16 cellular contexts compared by ENCODE assay signal in the genomic region with DNA sequence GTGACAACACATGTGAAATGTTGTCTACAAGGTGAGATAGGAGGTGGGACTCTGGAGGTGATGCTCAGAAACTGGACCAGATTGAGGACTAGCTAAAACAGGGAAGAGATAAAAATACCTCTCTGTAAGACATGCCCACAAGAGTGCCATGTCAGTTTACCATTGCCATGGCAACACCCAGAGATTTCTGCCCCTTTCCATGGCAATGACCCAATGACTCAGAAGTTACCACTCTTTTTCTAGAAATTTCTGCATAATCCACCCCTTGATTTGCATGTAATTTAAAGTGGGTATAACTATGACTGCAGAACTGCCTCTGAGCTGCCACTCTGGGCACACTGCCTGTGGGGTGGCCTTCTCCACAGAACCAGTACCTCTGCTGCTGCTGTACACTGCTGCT. TPM values are rescaled to one million over a fixed set of nuclear protein-coding genes. Genes with fewer than 3 reads are reported as not detected.
A peak's percentile ranks its signal among the peaks of the same experiment; 100 is the strongest.
DNase-seq lines count a peak whose midpoint lies in the region; ATAC-seq and TF ChIP-seq lines count a peak whose summit lies in the region.
"Had no signal": no experiment of that assay in that cellular context is flagged by ENCODE, and none has a peak within 500 bp of the region (broad histone marks: within the 10 kb centered on the region; RNA-seq: fewer than 3 reads in every experiment).

No MANE protein-coding gene starts in this region.

- TF ChIP-seq CTCF in OCI-LY7 (conservative IDR thresholded peaks at IDR 0.05; ENCODE audit: low read length) (no peak), body of pancreas (IDR thresholded peaks at IDR 0.05) (no peak), type B pancreatic cell (conservative IDR thresholded peaks at IDR 0.05) (no peak)

- H3K36me3 ChIP-seq in OCI-LY7 (ENCODE audit: insufficient read depth, low read length) (no peaks in the 10 kb centered on the region; the same call in 1 of the 2 replicates), body of pancreas (replicated peaks in 1 of 2; ENCODE audit: insufficient read depth in 1 of 2, low read depth in 2 of 2) (no peaks in the 10 kb centered on the region)
- H3K36me3 ChIP-seq: pancreas had no signal

- peak overlapping the region; percentile 67 for H3K4me2 ChIP-seq in OCI-LY7 (ENCODE audit: low read length)
- H3K4me2 ChIP-seq: SK-N-SH had no signal

- H3K9me3 ChIP-seq in OCI-LY7 (ENCODE audit: low read length) (no peaks in the 10 kb centered on the region), body of pancreas (no peaks in the 10 kb centered on the region)
- H3K9me3 ChIP-seq: pancreas, SK-N-SH had no signal

- peaks cover 2% of the 10 kb centered on the region for H3K36me3 Mint-ChIP-seq in activated naive CD8-positive, alpha-beta T cell
- H3K36me3 Mint-ChIP-seq in stimulated activated naive B cell treated with anti-CD40 and anti-IgM and Interleukin-4, amounts not matched to agents 10 μg/mL and 1 μg/mL and 100 μg/mL, for 72 hours: no peaks in the 10 kb centered on the region
- no peaks in the 10 kb centered on the region for H3K36me3 Mint-ChIP-seq in type B pancreatic cell

- TF ChIP-seq POLR2A in body of pancreas (IDR thresholded peaks at IDR 0.05): no peak

- POLR2A ChIA-PET in OCI-LY7 (lab: Charles Lee): interaction anchor here (0.6 to 3.2 kb wide), 9 partner anchors 8 to 228 kb away, joined by 3 to 14 read pairs (median 3); a partner anchor contains a TSS

- no peaks in the 10 kb centered on the region for H4K20me1 ChIP-seq in OCI-LY7 (ENCODE audit: insufficient read depth, low read length)

- H3K4me1 ChIP-seq in OCI-LY7 (ENCODE audit: insufficient read depth, low read length, poor library complexity, severe bottlenecking) (peaks cover 41% of the 10 kb centered on the region), body of pancreas (peaks cover 10% of the 10 kb centered on the region)

- no peaks in the 10 kb centered on the region for H3K9me3 Mint-ChIP-seq in activated naive CD8-positive, alpha-beta T cell (ENCODE audit: low read depth)
- peaks cover 0 to 3% of the 10 kb centered on the region in 2 donors for H3K9me3 Mint-ChIP-seq in stimulated activated naive B cell treated with anti-CD40 and anti-IgM and Interleukin-4, amounts not matched to agents 10 μg/mL and 1 μg/mL and 100 μg/mL, for 72 hours
- H3K9me3 Mint-ChIP-seq in type B pancreatic cell: no peaks in the 10 kb centered on the region
- H3K9me3 Mint-ChIP-seq: H9 had no signal

- no peaks in the 10 kb centered on the region for H3K27me3 ChIP-seq in body of pancreas
- H3K27me3 ChIP-seq: pancreas had no signal

- intact Hi-C loops in OCI-LY7 (cut with micrococcal nuclease; ENCODE audit: unreplicated experiment): loop anchor here (2.0 to 5.0 kb wide), 3 partner anchors 101 to 561 kb away; a partner anchor contains a TSS
- intact Hi-C loops in left cardiac atrium (cut with DNase I): no loop called here
- intact Hi-C loops in body of pancreas (cut with DNase I): no loop called here

- no TSS peak for BruUV-seq in OCI-LY7 (replicated peaks; lab: Mats Ljungman, UMichigan)

- peak overlapping the region; percentile 83 for H3K27ac ChIP-seq in OCI-LY7 (ENCODE audit: low read depth, low read length, poor library complexity, severe bottlenecking)
- no peak overlapping the region for H3K27ac ChIP-seq in body of pancreas
- H3K27ac ChIP-seq: pancreas had no signal

- no peaks in the 10 kb centered on the region for H3K27me3 Mint-ChIP-seq in activated naive CD8-positive, alpha-beta T cell
- H3K27me3 Mint-ChIP-seq in stimulated activated naive B cell treated with anti-CD40 and anti-IgM and Interleukin-4, amounts not matched to agents 10 μg/mL and 1 μg/mL and 100 μg/mL, for 72 hours: no peaks in the 10 kb centered on the region
- H3K27me3 Mint-ChIP-seq in type B pancreatic cell: no peaks in the 10 kb centered on the region

- H3K9me2 ChIP-seq in OCI-LY7 (ENCODE audit: insufficient read depth, low read length): no peaks in the 10 kb centered on the region
- H3K9me2 ChIP-seq: SK-N-SH had no signal

- no peaks in the 10 kb centered on the region for H3K79me2 ChIP-seq in OCI-LY7 (ENCODE audit: insufficient read depth, low read depth, low read length)

- DNase-seq in activated naive CD4-positive, alpha-beta T cell treated with Interleukin-2 at 50 U/mL for 16 hours: peak; percentile 15
- no peak for DNase-seq in activated naive CD4-positive, alpha-beta T cell (lab: John Stamatoyannopoulos, UW)
- DNase-seq in OCI-LY7 (ENCODE audit: low spot score) (peak; percentile 24), left cardiac atrium (no peak), body of pancreas (no peak), type B pancreatic cell (ENCODE audit: extremely low spot score, unreplicated experiment) (no peak)
- DNase-seq in stimulated activated naive B cell treated with anti-CD40 and anti-IgM and Interleukin-4, amounts not matched to agents 10 μg/mL and 1 μg/mL and 100 μg/mL, for 72 hours: peak; percentile 28
- DNase-seq: amygdala, cortex of kidney, EL, H9, midbrain, NCI-H2107, pancreas, SK-N-SH had no signal

- peak; percentile 38 to 60 for ATAC-seq in stimulated activated naive B cell treated with anti-CD40 and anti-IgM and Interleukin-4, amounts not matched to agents 10 μg/mL and 1 μg/mL and 100 μg/mL, for 72 hours (replicated peaks)
- no peak for ATAC-seq in left cardiac atrium
- ATAC-seq in body of pancreas: no peak
- ATAC-seq: pancreas had no signal

- CTCF ChIA-PET in OCI-LY7 (lab: Charles Lee; ENCODE audit: unreplicated experiment): interaction anchor here (1.0 kb wide), 1 partner anchor 10 kb away, joined by 5 read pairs; no protein-coding TSS in a partner anchor

- H3K4me3 ChIP-seq in OCI-LY7 (ENCODE audit: low read depth, low read length, poor library complexity, severe bottlenecking): peak overlapping the region; percentile 45
- no peak overlapping the region for H3K4me3 ChIP-seq in body of pancreas
- H3K4me3 ChIP-seq: pancreas had no signal

- peak overlapping the region; percentile 81 for H3K27ac Mint-ChIP-seq in activated naive CD8-positive, alpha-beta T cell
- H3K27ac Mint-ChIP-seq in stimulated activated naive B cell treated with anti-CD40 and anti-IgM and Interleukin-4, amounts not matched to agents 10 μg/mL and 1 μg/mL and 100 μg/mL, for 72 hours: peak overlapping the region; percentile 89
- H3K27ac Mint-ChIP-seq in type B pancreatic cell: no peak overlapping the region
- H3K27ac Mint-ChIP-seq: H9 had no signal

- peaks cover 65% of the 10 kb centered on the region for H3K4me1 Mint-ChIP-seq in activated naive CD8-positive, alpha-beta T cell (ENCODE audit: low read depth)
- H3K4me1 Mint-ChIP-seq in stimulated activated naive B cell treated with anti-CD40 and anti-IgM and Interleukin-4, amounts not matched to agents 10 μg/mL and 1 μg/mL and 100 μg/mL, for 72 hours: peaks cover 40 to 72% of the 10 kb centered on the region in 2 donors
- H3K4me1 Mint-ChIP-seq in type B pancreatic cell (ENCODE audit: unreplicated experiment): no peaks in the 10 kb centered on the region

- no peak overlapping the region for H3K4me3 Mint-ChIP-seq in activated naive CD8-positive, alpha-beta T cell
- H3K4me3 Mint-ChIP-seq in stimulated activated naive B cell treated with anti-CD40 and anti-IgM and Interleukin-4, amounts not matched to agents 10 μg/mL and 1 μg/mL and 100 μg/mL, for 72 hours: peak overlapping the region in 1 of 2 donors; percentile 6
- no peak overlapping the region for H3K4me3 Mint-ChIP-seq in type B pancreatic cell
- H3K4me3 Mint-ChIP-seq: H9 had no signal

- no peak overlapping the region for H2AFZ ChIP-seq in OCI-LY7 (ENCODE audit: low read length)

RNA-seq across cellular contexts. Expression of a gene that starts 28.1 kb away (rescaled TPM):
- 0.90 and 1.8 TPM in 2 replicates for total RNA-seq in OCI-LY7 (2014; rRNA removed; shearing (Covaris generic))
- total RNA-seq in OCI-LY7 (2022): 3.9 and 4.8 TPM in 2 replicates
- 10 to 100 TPM; 12.0 to 31.9 TPM for total RNA-seq in left cardiac atrium
- total RNA-seq in body of pancreas: 10 to 100 TPM; 28.3 to 33.0 TPM
- total RNA-seq in type B pancreatic cell (ENCODE audit: low replicate concordance): 58.1 and 97.7 TPM in 2 replicates

Comparison
In these comparisons a context has a peak if more than half of its experiments do, and no peak if none do; other contexts are left out.
1. DNase-seq: peak in activated naive CD4-positive, alpha-beta T cell treated with Interleukin-2 at 50 U/mL for 16 hours (single experiment), OCI-LY7 (single experiment) and stimulated activated naive B cell treated with anti-CD40 and anti-IgM and Interleukin-4, amounts not matched to agents 10 μg/mL and 1 μg/mL and 100 μg/mL, for 72 hours (single experiment); none in activated naive CD4-positive, alpha-beta T cell (0 of 4), left cardiac atrium (single experiment), body of pancreas (0 of 4) and type B pancreatic cell (single experiment).
2. ATAC-seq: peak in stimulated activated naive B cell treated with anti-CD40 and anti-IgM and Interleukin-4, amounts not matched to agents 10 μg/mL and 1 μg/mL and 100 μg/mL, for 72 hours (2 of 2); none in left cardiac atrium (0 of 2) and body of pancreas (single experiment).